In the genomic region with DNA sequence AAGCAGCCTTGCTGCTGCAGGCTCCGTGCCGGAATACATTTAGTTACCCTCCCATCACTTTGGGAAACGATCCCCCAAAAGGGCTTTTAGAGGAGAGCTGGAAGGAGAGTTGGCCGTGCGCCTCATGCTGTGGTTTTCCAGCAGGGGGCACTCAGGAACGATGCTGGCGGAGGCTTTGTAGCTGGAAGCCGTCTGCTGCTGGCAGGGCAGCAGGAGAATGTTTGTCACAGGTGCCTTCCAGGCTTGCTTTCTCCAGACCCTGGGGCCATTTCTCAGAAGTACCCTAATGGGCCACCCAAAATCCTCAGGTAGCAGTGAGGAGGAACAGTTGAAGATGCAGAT, we compare ENCODE assay signal across 9 cellular contexts. TPM values are rescaled to one million over a fixed set of nuclear protein-coding genes. Genes with fewer than 3 reads are reported as not detected.
DNase-seq lines count a peak whose midpoint lies in the region; ATAC-seq, FAIRE-seq and TF ChIP-seq lines count a peak whose summit lies in the region.
"Had no signal": no experiment of that assay in that cellular context is flagged by ENCODE, and none has a peak within 500 bp of the region (broad histone marks: within the 10 kb centered on the region; RNA-seq: fewer than 3 reads in every experiment).

No MANE protein-coding gene starts in this region.

- no peaks in the 10 kb centered on the region for H3K9me3 ChIP-seq in pancreas

- no peaks in the 10 kb centered on the region for H3K36me3 ChIP-seq in pancreas

- WGBS in pancreas, 2 donors = 13 to 16% methylated on average over 8 of the region's 8 CpGs

- intact Hi-C loops in pancreas (cut with DNase I) = loop anchor here in 1 of 3 donors (10.0 kb wide), 2 partner anchors 315 to 395 kb away; partner anchors contain the start of gene HORMAD2

- no peaks in the 10 kb centered on the region for H3K27me3 ChIP-seq in pancreas

- H3K4me3 ChIP-seq in pancreas = no peak overlapping the region

- no peak for FAIRE-seq in pancreas (lab: Jason Lieb, UNC)

- ATAC-seq in pancreas = peak; percentile 76 to 93 (median 88)
- ATAC-seq in GM19463 (IDR thresholded peaks at IDR 0.05; ENCODE audit: unreplicated experiment) = no peak
- ATAC-seq: CD8-positive, alpha-beta T cell had no signal

- no peak overlapping the region for H3K27ac ChIP-seq in pancreas

- H3K4me1 ChIP-seq in pancreas = no peaks in the 10 kb centered on the region

- TF ChIP-seq CTCF in pancreas (IDR thresholded peaks at IDR 0.05) = peak; percentile 33 to 63 (median 56)

- peak; percentile 67 for DNase-seq in NCI-H1436 (lab: John Stamatoyannopoulos, UW)
- DNase-seq in NCI-H1436 treated with DMSO at 0.1 percent for 48 hours (lab: John Stamatoyannopoulos, UW) = no peak
- DNase-seq in NCI-H2107 treated with DMSO at 0.1 percent for 48 hours (lab: John Stamatoyannopoulos, UW; ENCODE audit: unreplicated experiment) = peak; percentile 59
- DNase-seq in activated CD8-positive, alpha-beta memory T cell treated with anti-CD3 and anti-CD28 coated beads, Interleukin-2, amount 50 U/mL, for 48 hours = peak; percentile 63
- peak; percentile 40 for DNase-seq in fibroblast of the conjunctiva (ENCODE audit: low read depth)
- DNase-seq in pancreas = peak; percentile 51 to 83 (median 74)
- no peak for DNase-seq in NCI-H128 (lab: John Stamatoyannopoulos, UW; ENCODE audit: unreplicated experiment)

RNA-seq across cellular contexts. Expression of gene CABP7, which starts 30.0 kb away (rescaled TPM):
- 1 to 10 TPM in 4 of 6 donors, under 1 TPM in 2; 0.56 to 3.6 (median 1.5) TPM for total RNA-seq in pancreas
- 10 to 100 TPM in 1 of 2 donors, 1 to 10 TPM in 1; 4.6 to 17.9 TPM for polyA plus RNA-seq in pancreas

Comparison
In these comparisons a context has a peak if more than half of its experiments do, and no peak if none do; other contexts are left out.
1. DNase-seq: peak in NCI-H1436 (single experiment), NCI-H2107 treated with DMSO at 0.1 percent for 48 hours (single experiment), activated CD8-positive, alpha-beta memory T cell treated with anti-CD3 and anti-CD28 coated beads, Interleukin-2, amount 50 U/mL, for 48 hours (single experiment), fibroblast of the conjunctiva (single experiment) and pancreas (6 of 6); none in NCI-H1436 treated with DMSO at 0.1 percent for 48 hours (single experiment) and NCI-H128 (single experiment).